ENCODE assay signal across 19 cellular contexts in genomic region chr16:8908779-8909468, GRCh38. TPM values are rescaled to one million over a fixed set of nuclear protein-coding genes. Genes with fewer than 3 reads are reported as not detected.
DNase-seq lines count a peak whose midpoint lies in the region; ATAC-seq and TF ChIP-seq lines count a peak whose summit lies in the region.
"Had no signal": no experiment of that assay in that cellular context is flagged by ENCODE, and none has a peak within 500 bp of the region (broad histone marks: within the 10 kb centered on the region; RNA-seq: fewer than 3 reads in every experiment).

No MANE protein-coding gene starts in this region.

- H3K4me2 ChIP-seq in smooth muscle cell = peak overlapping the region; percentile 43

- H3K4me3 ChIP-seq in RWPE2 (ENCODE audit: severe bottlenecking) = no peak overlapping the region
- H3K4me3 ChIP-seq in esophagus (ENCODE audit: low read depth in 1 of 2, low read length in 2 of 2) = no peak overlapping the region
- H3K4me3 ChIP-seq in smooth muscle cell = no peak overlapping the region
- no peak overlapping the region for H3K4me3 ChIP-seq in tibial nerve
- H3K4me3 ChIP-seq: skin epidermis had no signal

- peak; percentile 47 for ATAC-seq in RWPE2 (ENCODE audit: low read depth)

- H3K9me3 ChIP-seq in RWPE2 (ENCODE audit: severe bottlenecking) = no peaks in the 10 kb centered on the region
- no peaks in the 10 kb centered on the region for H3K9me3 ChIP-seq in esophagus (ENCODE audit: control insufficient read depth in 2 of 2, insufficient read depth in 1 of 2, low read depth in 1 of 2, low read length in 1 of 2)
- H3K9me3 ChIP-seq in smooth muscle cell (replicated peaks; ENCODE audit: low read depth) = no peaks in the 10 kb centered on the region
- no peaks in the 10 kb centered on the region for H3K9me3 ChIP-seq in tibial nerve

- no peak overlapping the region for H2AFZ ChIP-seq in smooth muscle cell (ENCODE audit: low read depth)

- H3K9ac ChIP-seq in smooth muscle cell (ENCODE audit: low read depth) = no peak overlapping the region

- peaks cover 34% of the 10 kb centered on the region for H3K4me1 Mint-ChIP-seq in activated T-cell treated with anti-CD3 and anti-CD28 coated beads, Interleukin-2, amount 50 U/mL, for 24 hours (ENCODE audit: low read depth)

- H3K9me3 Mint-ChIP-seq in activated T-cell treated with anti-CD3 and anti-CD28 coated beads, Interleukin-2, amount 50 U/mL, for 24 hours = no peaks in the 10 kb centered on the region
- H3K9me3 Mint-ChIP-seq: activated B cell treated with CpG ODN at 0.5 μM for 24 hours had no signal

- no peak overlapping the region for H3K4me3 Mint-ChIP-seq in activated T-cell treated with anti-CD3 and anti-CD28 coated beads, Interleukin-2, amount 50 U/mL, for 24 hours
- H3K4me3 Mint-ChIP-seq: activated B cell treated with CpG ODN at 0.5 μM for 24 hours had no signal

- no peak for DNase-seq in activated T-cell treated with anti-CD3 and anti-CD28 coated beads, Interleukin-2, amount 50 U/mL, for 24 hours
- no peak for DNase-seq in activated T-cell treated with anti-CD3 and anti-CD28 coated beads for 4 hours
- no peak for DNase-seq in RWPE2 (ENCODE audit: low spot score)
- no peak for DNase-seq in smooth muscle cell (lab: John Stamatoyannopoulos, UW; ENCODE audit: unreplicated experiment)
- no peak for DNase-seq in iPS-NIHi11 (ENCODE audit: low spot score)
- no peak for DNase-seq in T-helper 2 cell
- DNase-seq in tibial nerve (ENCODE audit: low spot score in 2 of 2) = no peak
- DNase-seq: activated B cell treated with CpG ODN at 0.5 μM for 24 hours; activated naive CD4-positive, alpha-beta T cell; dermis blood vessel endothelial cell; DMS79 treated with DMSO at 0.1 percent for 48 hours; foreskin fibroblast; GOT3 had no signal

- H3K27ac Mint-ChIP-seq in activated T-cell treated with anti-CD3 and anti-CD28 coated beads, Interleukin-2, amount 50 U/mL, for 24 hours = peak overlapping the region; percentile 87
- H3K27ac Mint-ChIP-seq: activated B cell treated with CpG ODN at 0.5 μM for 24 hours had no signal

- peaks cover 16% of the 10 kb centered on the region for H3F3A ChIP-seq in smooth muscle cell (ENCODE audit: low read depth)

- H3K36me3 Mint-ChIP-seq in activated T-cell treated with anti-CD3 and anti-CD28 coated beads, Interleukin-2, amount 50 U/mL, for 24 hours (ENCODE audit: low read depth) = peaks cover 94% of the 10 kb centered on the region

- H3K36me3 ChIP-seq in RWPE2 (ENCODE audit: low read depth) (peaks cover 94% of the 10 kb centered on the region), esophagus (ENCODE audit: control insufficient read depth in 2 of 2, insufficient read depth in 2 of 2, low read length in 1 of 2) (peaks cover 17 to 31% of the 10 kb centered on the region in 2 donors), smooth muscle cell (ENCODE audit: low read depth) (peaks cover 7% of the 10 kb centered on the region), tibial nerve (peaks cover 0 to 99% (median 33%) of the 10 kb centered on the region in 3 donors)

- H4K20me1 ChIP-seq in smooth muscle cell (ENCODE audit: low read depth) = peaks cover 97% of the 10 kb centered on the region

- no peak for TF ChIP-seq POLR2A in tibial nerve (IDR thresholded peaks at IDR 0.05)

- H3K4me1 ChIP-seq in RWPE2 (ENCODE audit: insufficient read depth, poor library complexity, severe bottlenecking) (no peaks in the 10 kb centered on the region), esophagus (ENCODE audit: control insufficient read depth in 2 of 2, insufficient read depth in 2 of 2, low read length in 1 of 2) (peaks cover 0 to 4% of the 10 kb centered on the region in 2 donors), smooth muscle cell (ENCODE audit: low read depth) (no peaks in the 10 kb centered on the region), tibial nerve (no peaks in the 10 kb centered on the region)

- peaks cover 42% of the 10 kb centered on the region for H3K79me2 ChIP-seq in smooth muscle cell (ENCODE audit: low read depth)

- no peak overlapping the region for H3K27ac ChIP-seq in RWPE2 (ENCODE audit: poor library complexity, severe bottlenecking)
- peak overlapping the region; percentile 5 to 45 for H3K27ac ChIP-seq in esophagus (ENCODE audit: low read depth in 2 of 2, low read length in 1 of 2)
- peak overlapping the region; percentile 25 for H3K27ac ChIP-seq in smooth muscle cell (ENCODE audit: low read depth)
- H3K27ac ChIP-seq in tibial nerve = no peak overlapping the region
- H3K27ac ChIP-seq: skin epidermis had no signal

- TF ChIP-seq CTCF in RWPE2 (IDR thresholded peaks at IDR 0.05; ENCODE audit: poor library complexity, severe bottlenecking) (no peak), smooth muscle cell (IDR thresholded peaks at IDR 0.05; ENCODE audit: borderline replicate concordance, insufficient read depth, poor library complexity, severe bottlenecking) (no peak), tibial nerve (IDR thresholded peaks at IDR 0.05) (no peak)

- no peaks in the 10 kb centered on the region for H3K27me3 Mint-ChIP-seq in activated T-cell treated with anti-CD3 and anti-CD28 coated beads, Interleukin-2, amount 50 U/mL, for 24 hours
- H3K27me3 Mint-ChIP-seq: activated B cell treated with CpG ODN at 0.5 μM for 24 hours had no signal

- no peak for TF ChIP-seq EP300 in tibial nerve (IDR thresholded peaks at IDR 0.05)

- no peaks in the 10 kb centered on the region for H3K27me3 ChIP-seq in RWPE2 (ENCODE audit: insufficient read depth, poor library complexity, severe bottlenecking)
- H3K27me3 ChIP-seq in esophagus (ENCODE audit: control insufficient read depth in 1 of 2, insufficient read depth in 2 of 2, low read length in 2 of 2) = no peaks in the 10 kb centered on the region
- H3K27me3 ChIP-seq in smooth muscle cell (ENCODE audit: low read depth) = no peaks in the 10 kb centered on the region
- no peaks in the 10 kb centered on the region for H3K27me3 ChIP-seq in tibial nerve

- WGBS in esophagus, 2 donors = 66 to 71% methylated on average over 8 of the region's 8 CpGs
- 56% methylated on average over 8 of the region's 8 CpGs for WGBS in smooth muscle cell (ENCODE audit: low lambda C conversion rate)
- 76 to 85% methylated on average over 8 of the region's 8 CpGs for WGBS in tibial nerve, 2 donors

RNA-seq across cellular contexts. Expression of gene LITAFD, which starts 26.8 kb away (rescaled TPM):
- polyA plus RNA-seq in esophagus (not detected), smooth muscle cell (0.37 TPM in 1 of 2 replicates, not detected in the other)
- total RNA-seq in smooth muscle cell (not detected in 2 replicates), tibial nerve (not detected)
- total RNA-seq: activated B cell treated with CpG ODN at 0.5 μM for 24 hours, dermis blood vessel endothelial cell, SK-MEL-5 had no signal
- polyA plus RNA-seq: AG04450, keratinocyte, neural cell had no signal

RNA-seq across cellular contexts. Expression of gene CARHSP1, which starts 40.1 kb away (rescaled TPM):
- polyA plus RNA-seq in esophagus (100 to 1,000 TPM; 212 to 343 TPM), smooth muscle cell (94.0 and 118 TPM in 2 replicates)
- total RNA-seq in smooth muscle cell (62.6 and 74.1 TPM in 2 replicates), tibial nerve (100 to 1,000 TPM in 3 of 4 donors, 10 to 100 TPM in 1; 90.6 to 169 (median 160) TPM)

RNA-seq across cellular contexts. Expression of gene USP7, which starts 54.8 kb away (rescaled TPM):
- 10 to 100 TPM; 27.8 to 34.6 TPM for polyA plus RNA-seq in esophagus
- total RNA-seq in smooth muscle cell = 50.7 and 60.8 TPM in 2 replicates
- 52.1 and 55.6 TPM in 2 replicates for polyA plus RNA-seq in smooth muscle cell
- total RNA-seq in tibial nerve = 100 to 1,000 TPM in 1 of 4 donors, 10 to 100 TPM in 3; 83.4 to 114 (median 89.6) TPM

Comparison
In these comparisons a context has a peak if more than half of its experiments do, and no peak if none do; other contexts are left out.
1. H3K27ac ChIP-seq: peak in esophagus (2 of 2) and smooth muscle cell (single experiment); none in RWPE2 (single experiment) and tibial nerve (0 of 4).